Comparison of ENCODE assay signal across 33 cellular contexts in genomic region chr15:29162411-29162810, GRCh38.
"Had no signal": no experiment of that assay in that cellular context is flagged by ENCODE, and none has a peak within 500 bp of the region (broad histone marks: within the 10 kb centered on the region; RNA-seq: fewer than 3 reads in every experiment).

No MANE protein-coding gene starts in this region.

- FAIRE-seq: RCC 7860 had no signal

- H3K27ac ChIP-seq: brain microvascular endothelial cell, PC-9, VCaP had no signal

- H3K27me3 ChIP-seq: brain microvascular endothelial cell had no signal

- H3K4me3 ChIP-seq: PC-9 had no signal

- H3K36me3 ChIP-seq: brain microvascular endothelial cell had no signal

- DNase-seq: activated CD4-positive, alpha-beta memory T cell treated with anti-CD3 and anti-CD28 coated beads, Interleukin-2, amount 10 ng/mL, durations not matched to agents 7 days and 5 days; activated CD4-positive, alpha-beta T cell treated with anti-CD3 and anti-CD28 coated beads for 1 hour; activated CD4-positive, alpha-beta T cell treated with anti-CD3 and anti-CD28 coated beads for 48 hours; activated CD4-positive, CD25-positive, alpha-beta regulatory T cell; activated CD8-positive, alpha-beta memory T cell treated with anti-CD3 and anti-CD28 coated beads for 24 hours; activated CD8-positive, alpha-beta memory T cell treated with anti-CD3 and anti-CD28 coated beads, Interleukin-2, amount 10 ng/mL, durations not matched to agents 7 days and 5 days; activated CD8-positive, alpha-beta memory T cell treated with anti-CD3 and anti-CD28 coated beads, Interleukin-2, amount 50 U/mL, for 48 hours; activated effector memory CD4-positive, alpha-beta T cell treated with Interleukin-2 at 50 U/mL for 16 hours; activated naive CD4-positive, alpha-beta T cell treated with anti-CD3 and anti-CD28 coated beads, Interleukin-2, amount 10 ng/mL, durations not matched to agents 7 days and 5 days; activated naive CD8-positive, alpha-beta T cell treated with anti-CD3 and anti-CD28 coated beads, Interleukin-2, amount 50 U/mL, for 24 hours; activated T-cell treated with anti-CD3 and anti-CD28 coated beads, Interleukin-2, amount 50 U/mL, for 48 hours; anterior cingulate cortex; brain microvascular endothelial cell; central memory CD4-positive, alpha-beta T cell; NCI-H1092 treated with DMSO at 0.1 percent for 48 hours; NCI-H1417; NCI-H146; NCI-H187; NCI-H2029 treated with DMSO at 0.1 percent for 48 hours; NCI-H2107; NCI-H2171; NCI-H510A; NCI-H526; NCI-H748 treated with DMSO at 0.1 percent for 48 hours; NK-92 treated with Interleukin-12 subunit alpha and Interleukin-12 subunit beta, amount 100 ng/mL, for 24 hours; PC-9; Right ventricle myocardium superior; SW 1271; T-helper 1 cell; T-helper 2 cell; T-helper 9 cell had no signal
